ENCODE assay signal across 9 cellular contexts in genomic region chr20:44388466-44389023, GRCh38. TPM values are rescaled to one million over a fixed set of nuclear protein-coding genes. Genes with fewer than 3 reads are reported as not detected.
DNase-seq lines count a peak whose midpoint lies in the region; ATAC-seq lines count a peak whose summit lies in the region.
"Had no signal": no experiment of that assay in that cellular context is flagged by ENCODE, and none has a peak within 500 bp of the region (broad histone marks: within the 10 kb centered on the region; RNA-seq: fewer than 3 reads in every experiment).

No MANE protein-coding gene starts in this region.

- peak; percentile 41 to 69 (median 46) for DNase-seq in CD4-positive, alpha-beta memory T cell
- peak; percentile 95 for DNase-seq in H7
- DNase-seq in NCI-H2196 treated with DMSO at 0.1 percent for 48 hours (lab: John Stamatoyannopoulos, UW; ENCODE audit: unreplicated experiment) = peak; percentile 72
- DNase-seq in activated CD4-positive, CD25-positive, alpha-beta regulatory T cell (lab: John Stamatoyannopoulos, UW) = peak; percentile 9 to 48 (median 31)
- DNase-seq in central memory CD4-positive, alpha-beta T cell = peak; percentile 42
- peak; percentile 54 for DNase-seq in kidney glomerular epithelial cell (lab: John Stamatoyannopoulos, UW)
- DNase-seq in stimulated activated CD4-positive, alpha-beta T cell treated with anti-CD3 and anti-CD28 coated beads, Interleukin-2, amount 100 ng/mL, for 48 hours = peak; percentile 69

- H3K9me3 Mint-ChIP-seq in CD4-positive, alpha-beta memory T cell = no peaks in the 10 kb centered on the region
- H3K9me3 Mint-ChIP-seq: IgD-negative memory B cell had no signal

- no peaks in the 10 kb centered on the region for H3K36me3 ChIP-seq in CD4-positive, alpha-beta memory T cell (ENCODE audit: insufficient read depth, low read length)
- H3K36me3 ChIP-seq in H7 (replicated peaks; ENCODE audit: control insufficient read depth, insufficient read depth, low read length) = no peaks in the 10 kb centered on the region

- H3K27me3 Mint-ChIP-seq in CD4-positive, alpha-beta memory T cell = peaks cover 8 to 17% of the 10 kb centered on the region in 2 donors

- peaks cover 2 to 11% (median 6%) of the 10 kb centered on the region in 4 donors for H3K4me1 Mint-ChIP-seq in CD4-positive, alpha-beta memory T cell

- no peaks in the 10 kb centered on the region for H3K4me1 ChIP-seq in CD4-positive, alpha-beta memory T cell (ENCODE audit: insufficient read depth, low read length)

- H3K4me3 Mint-ChIP-seq in CD4-positive, alpha-beta memory T cell = no peak overlapping the region
- H3K4me3 Mint-ChIP-seq: IgD-negative memory B cell had no signal

- no peaks in the 10 kb centered on the region for H3K9me3 ChIP-seq in CD4-positive, alpha-beta memory T cell (ENCODE audit: control insufficient read depth in 1 of 2, low read length in 2 of 2)

- no peak overlapping the region for H3K27ac ChIP-seq in CD4-positive, alpha-beta memory T cell (ENCODE audit: low read depth, low read length)

- no peaks in the 10 kb centered on the region for H3K27me3 ChIP-seq in CD4-positive, alpha-beta memory T cell (ENCODE audit: insufficient read depth, low read length)
- H3K27me3 ChIP-seq in H7 (ENCODE audit: control insufficient read depth, insufficient read depth, low read length) = peaks cover 3% of the 10 kb centered on the region; the same call in 1 of the 2 replicates

- no peak for ATAC-seq in HG03175 (IDR thresholded peaks at IDR 0.05; ENCODE audit: unreplicated experiment)

- intact Hi-C loops in CD4-positive, alpha-beta memory T cell (cut with micrococcal nuclease) = loop anchor here (1.0 to 5.0 kb wide), 5 partner anchors 74 to 479 kb away; partner anchors contain the start of gene SERINC3

- POLR2A ChIA-PET in CD4-positive, alpha-beta memory T cell (lab: Charles Lee; ENCODE audit: partially characterized antibody) = no interaction called here

- no peak overlapping the region for H3K27ac Mint-ChIP-seq in CD4-positive, alpha-beta memory T cell
- H3K27ac Mint-ChIP-seq: IgD-negative memory B cell had no signal

- no peaks in the 10 kb centered on the region for H3K36me3 Mint-ChIP-seq in CD4-positive, alpha-beta memory T cell

- CTCF ChIA-PET in CD4-positive, alpha-beta memory T cell (lab: Charles Lee; ENCODE audit: partially characterized antibody) = interaction anchor here (0.9 to 3.0 kb wide), 6 partner anchors 170 to 226 kb away, joined by 3 to 26 read pairs (median 3); no protein-coding TSS in a partner anchor

- H3K4me3 ChIP-seq in CD4-positive, alpha-beta memory T cell (ENCODE audit: low read length in 2 of 2) = no peak overlapping the region
- H3K4me3 ChIP-seq in H7 (ENCODE audit: insufficient read depth, low read depth, low read length) = peak overlapping the region; percentile 28

RNA-seq across cellular contexts. Expression of gene HNF4A, which starts 33.0 kb away (rescaled TPM):
- not detected for total RNA-seq in CD4-positive, alpha-beta memory T cell
- polyA plus RNA-seq in CD4-positive, alpha-beta memory T cell = not detected
- total RNA-seq in H7 (2014; rRNA removed; shearing (Covaris generic)) = 3.7 and 11.4 TPM in 2 replicates
- polyA plus RNA-seq: IgD-negative memory B cell had no signal

RNA-seq across cellular contexts. Expression of gene R3HDML, which starts 51.7 kb away (rescaled TPM):
- total RNA-seq in CD4-positive, alpha-beta memory T cell = not detected
- polyA plus RNA-seq in CD4-positive, alpha-beta memory T cell = not detected
- total RNA-seq in H7 (2014; rRNA removed; shearing (Covaris generic)) = 0.07 TPM in 1 of 2 replicates, not detected in the other
- polyA plus RNA-seq: IgD-negative memory B cell had no signal

Comparison
In these comparisons a context has a peak if more than half of its experiments do, and no peak if none do; other contexts are left out.
1. DNase-seq: peak in every context shown above with its lines; median percentile 95 in H7; 72 in NCI-H2196 treated with DMSO at 0.1 percent for 48 hours; 69 in stimulated activated CD4-positive, alpha-beta T cell treated with anti-CD3 and anti-CD28 coated beads, Interleukin-2, amount 100 ng/mL, for 48 hours; 54 in kidney glomerular epithelial cell; 46 in CD4-positive, alpha-beta memory T cell; 42 in central memory CD4-positive, alpha-beta T cell; 31 in activated CD4-positive, CD25-positive, alpha-beta regulatory T cell.